Comparison of ENCODE assay signal across 13 cellular contexts in the genomic region with DNA sequence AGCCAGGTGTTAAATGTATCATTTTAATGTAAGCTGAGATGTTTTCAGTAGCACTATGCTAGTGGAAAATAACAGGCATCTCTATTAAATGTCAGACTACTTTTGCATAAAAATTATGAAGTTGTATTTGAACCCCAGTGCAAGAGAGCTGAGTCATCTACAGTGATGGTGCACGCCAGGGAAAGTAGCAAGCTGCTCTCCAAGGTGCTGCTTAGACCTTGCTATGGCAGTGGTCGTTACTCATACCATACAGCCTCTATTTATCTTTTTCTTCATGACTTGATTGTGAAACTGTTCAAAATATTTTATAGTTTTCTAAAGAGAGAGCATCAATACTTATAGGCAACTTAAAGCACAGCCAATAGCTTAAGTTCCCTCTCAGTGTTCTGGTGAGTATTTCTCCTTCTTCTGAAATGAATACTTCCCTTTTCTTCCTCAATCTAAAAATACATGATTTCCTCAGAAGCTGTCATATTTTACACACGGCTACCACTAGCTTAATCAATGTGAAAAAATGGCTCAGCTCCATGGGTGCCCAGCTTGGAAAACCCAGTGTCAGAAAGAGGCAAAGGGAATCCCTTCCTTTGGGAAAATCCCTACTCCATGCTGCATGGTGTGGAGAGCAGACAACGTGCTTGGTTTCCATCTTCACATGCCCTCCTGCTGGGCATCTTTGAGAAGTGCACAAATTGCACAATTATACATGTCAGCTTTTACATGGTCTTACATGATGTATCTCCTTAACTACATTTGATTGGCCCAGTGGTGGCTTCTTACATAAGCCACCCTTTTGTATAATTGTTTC.
DNase-seq lines count a peak whose midpoint lies in the region; ATAC-seq, FAIRE-seq and TF ChIP-seq lines count a peak whose summit lies in the region.
"Had no signal": no experiment of that assay in that cellular context is flagged by ENCODE, and none has a peak within 500 bp of the region (broad histone marks: within the 10 kb centered on the region; RNA-seq: fewer than 3 reads in every experiment).

No MANE protein-coding gene starts in this region.

- 2% methylated on average over 4 of the region's 4 CpGs for WGBS in K562 (ENCODE audit: insufficient coverage, low coverage, missing lambda C conversion rate)

- no peaks in the 10 kb centered on the region for H3K9me1 ChIP-seq in K562 (ENCODE audit: control insufficient read depth, insufficient read depth, low read length)

- in situ Hi-C loops in K562 (cut with MboI), result no loop called here

- no peaks in the 10 kb centered on the region for H3K9me3 ChIP-seq in K562 (replicated peaks; ENCODE audit: control insufficient read depth, insufficient read depth, low read depth, low read length)

- no peaks in the 10 kb centered on the region for H3K27me3 ChIP-seq in K562 (ENCODE audit: control insufficient read depth in 2 of 2, insufficient read depth in 2 of 2, low read length in 2 of 2)

- no peaks in the 10 kb centered on the region for H3K4me1 ChIP-seq in K562 (replicated peaks in 1 of 2; ENCODE audit: control insufficient read depth in 2 of 2, insufficient read depth in 2 of 2, low read length in 2 of 2)
- H3K4me1 ChIP-seq: parathyroid adenoma had no signal

- no peak overlapping the region for H3K4me2 ChIP-seq in K562 (ENCODE audit: insufficient read depth, low read length)

- intact Hi-C loops in K562 (cut with micrococcal nuclease) (no loop called here), Calu3 (cut with micrococcal nuclease; ENCODE audit: unreplicated experiment) (no loop called here), left cardiac atrium (cut with DNase I) (no loop called here)

- no peaks in the 10 kb centered on the region for H3K79me2 ChIP-seq in K562 (ENCODE audit: control insufficient read depth, insufficient read depth, low read length)
- H3K79me2 ChIP-seq: parathyroid adenoma had no signal

- BruUV-seq in K562 (replicated peaks; lab: Mats Ljungman, UMichigan), result no TSS peak
- BruUV-seq in Calu3 (replicated peaks; lab: Mats Ljungman, UMichigan), result no TSS peak

- H3K27me3 Mint-ChIP-seq in Calu3 (ENCODE audit: unreplicated experiment) (peaks cover 36% of the 10 kb centered on the region), immature natural killer cell (ENCODE audit: low read depth in 3 of 3) (peaks cover 1 to 11% (median 2%) of the 10 kb centered on the region in 3 donors)

- DNase-seq in K562 (ENCODE audit: extremely low read depth in 1 of 4, low spot score in 3 of 4), result peak in 1 of 4 experiments; percentile 6
- DNase-seq in Calu3, result no peak
- no peak for DNase-seq in immature natural killer cell
- no peak for DNase-seq in left cardiac atrium
- DNase-seq in activated naive CD4-positive, alpha-beta T cell treated with anti-CD3 and anti-CD28 coated beads, Interleukin-2, amount 50 U/mL, for 16 hours, result no peak
- DNase-seq: DMS153, NCI-H345, WERI-Rb-1 had no signal

- peak; percentile 45 for ATAC-seq in GM18505 (IDR thresholded peaks at IDR 0.05; ENCODE audit: unreplicated experiment)
- peak; percentile 36 for ATAC-seq in GM21447 (IDR thresholded peaks at IDR 0.05; ENCODE audit: unreplicated experiment)
- ATAC-seq in HG03457 (IDR thresholded peaks at IDR 0.05; ENCODE audit: unreplicated experiment), result peak; percentile 32
- 0 out of 3 replicates have a peak, but pooled peaks have one; percentile 55 for ATAC-seq in K562
- ATAC-seq in left cardiac atrium, result no peak

- no peak for TF ChIP-seq EP300 in K562 (IDR thresholded peaks at IDR 0.05; ENCODE audit: low read length)

- H3K9me3 Mint-ChIP-seq in Calu3 (ENCODE audit: low read depth, unreplicated experiment), result peaks cover 4% of the 10 kb centered on the region
- H3K9me3 Mint-ChIP-seq in immature natural killer cell, result peaks cover 0 to 6% (median under 1%) of the 10 kb centered on the region in 6 donors

- no peak overlapping the region for H3K27ac ChIP-seq in K562 (ENCODE audit: extremely low read depth, low read depth, low read length)
- H3K27ac ChIP-seq: parathyroid adenoma, WERI-Rb-1 had no signal

- TF ChIP-seq RAD21 in K562 (CRISPR knock-in tag; conservative IDR thresholded peaks at IDR 0.05 in 1 of 2, IDR thresholded peaks at IDR 0.05 in 1 of 2), result no peak

- H4K20me1 ChIP-seq in K562 (replicated peaks; ENCODE audit: control insufficient read depth, insufficient read depth, low read length), result no peaks in the 10 kb centered on the region

- H3K4me3 Mint-ChIP-seq in Calu3 (ENCODE audit: low read depth, unreplicated experiment), result no peak overlapping the region
- H3K4me3 Mint-ChIP-seq in immature natural killer cell, result no peak overlapping the region

- no peak overlapping the region for H3K4me3 ChIP-seq in K562

- TF ChIP-seq CTCF in K562 (IDR thresholded peaks at IDR 0.05 in 2 of 3, conservative IDR thresholded peaks at IDR 0.05 in 1 of 3; ENCODE audit: insufficient read depth in 2 of 3, low read depth in 1 of 3, low read length in 3 of 3), result 0 out of 6 replicates have a peak, but pooled peaks of 1 of the 3 experiments have one; percentile 12
- no peak for TF ChIP-seq CTCF in Calu3 (IDR thresholded peaks at IDR 0.05; ENCODE audit: unreplicated experiment)

- no peaks in the 10 kb centered on the region for H3K36me3 ChIP-seq in K562 (ENCODE audit: control insufficient read depth, insufficient read depth, low read length)
- H3K36me3 ChIP-seq: WERI-Rb-1 had no signal

- no peak overlapping the region for H3K9ac ChIP-seq in K562 (ENCODE audit: insufficient read depth in 1 of 2, low read depth in 2 of 2, low read length in 2 of 2)
- H3K9ac ChIP-seq: parathyroid adenoma had no signal

- no peak for FAIRE-seq in K562 (lab: Jason Lieb, UNC)
- FAIRE-seq: astrocyte had no signal

- TF ChIP-seq POLR2A in GM18505 (IDR thresholded peaks at IDR 0.05; ENCODE audit: borderline replicate concordance, extremely low read depth, insufficient read depth, insufficient read length) (no peak), K562 (conservative IDR thresholded peaks at IDR 0.05) (no peak)

- POLR2A ChIA-PET in K562 (lab: Yijun Ruan, JAX), result no interaction called here

- CTCF ChIA-PET in K562 (lab: Yijun Ruan, JAX; ENCODE audit: low intra/inter-chr PET ratio) (no interaction called here), Calu3 (lab: Charles Lee) (no interaction called here)

- H3K4me1 Mint-ChIP-seq in Calu3 (ENCODE audit: low read depth, unreplicated experiment), result no peaks in the 10 kb centered on the region
- no peaks in the 10 kb centered on the region for H3K4me1 Mint-ChIP-seq in immature natural killer cell

- H2AFZ ChIP-seq in K562 (ENCODE audit: low read depth, low read length), result no peak overlapping the region
- H2AFZ ChIP-seq: parathyroid adenoma had no signal

- H3K36me3 Mint-ChIP-seq in Calu3 (ENCODE audit: insufficient read depth, unreplicated experiment) (no peaks in the 10 kb centered on the region), immature natural killer cell (no peaks in the 10 kb centered on the region)

- H3K27ac Mint-ChIP-seq in Calu3 (ENCODE audit: unreplicated experiment) (no peak overlapping the region), immature natural killer cell (no peak overlapping the region)

TF ChIP-seq in K562, 482 proteins besides CTCF, POLR2A, EP300 and RAD21 (continues in another document):
- no peak for TF ChIP-seq FOSL1 (tag; conservative IDR thresholded peaks at IDR 0.05)
- TF ChIP-seq, protein P1, sequence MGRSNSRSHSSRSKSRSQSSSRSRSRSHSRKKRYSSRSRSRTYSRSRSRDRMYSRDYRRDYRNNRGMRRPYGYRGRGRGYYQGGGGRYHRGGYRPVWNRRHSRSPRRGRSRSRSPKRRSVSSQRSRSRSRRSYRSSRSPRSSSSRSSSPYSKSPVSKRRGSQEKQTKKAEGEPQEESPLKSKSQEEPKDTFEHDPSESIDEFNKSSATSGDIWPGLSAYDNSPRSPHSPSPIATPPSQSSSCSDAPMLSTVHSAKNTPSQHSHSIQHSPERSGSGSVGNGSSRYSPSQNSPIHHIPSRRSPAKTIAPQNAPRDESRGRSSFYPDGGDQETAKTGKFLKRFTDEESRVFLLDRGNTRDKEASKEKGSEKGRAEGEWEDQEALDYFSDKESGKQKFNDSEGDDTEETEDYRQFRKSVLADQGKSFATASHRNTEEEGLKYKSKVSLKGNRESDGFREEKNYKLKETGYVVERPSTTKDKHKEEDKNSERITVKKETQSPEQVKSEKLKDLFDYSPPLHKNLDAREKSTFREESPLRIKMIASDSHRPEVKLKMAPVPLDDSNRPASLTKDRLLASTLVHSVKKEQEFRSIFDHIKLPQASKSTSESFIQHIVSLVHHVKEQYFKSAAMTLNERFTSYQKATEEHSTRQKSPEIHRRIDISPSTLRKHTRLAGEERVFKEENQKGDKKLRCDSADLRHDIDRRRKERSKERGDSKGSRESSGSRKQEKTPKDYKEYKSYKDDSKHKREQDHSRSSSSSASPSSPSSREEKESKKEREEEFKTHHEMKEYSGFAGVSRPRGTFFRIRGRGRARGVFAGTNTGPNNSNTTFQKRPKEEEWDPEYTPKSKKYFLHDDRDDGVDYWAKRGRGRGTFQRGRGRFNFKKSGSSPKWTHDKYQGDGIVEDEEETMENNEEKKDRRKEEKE (IDR thresholded peaks at IDR 0.05; ENCODE audit: borderline replicate concordance in 1 of 2, control insufficient read depth in 1 of 2, low read depth in 2 of 2, low read length in 1 of 2), result no peak
- TF ChIP-seq MAFG (tag; conservative IDR thresholded peaks at IDR 0.05), result 0 out of 2 replicates have a peak, but pooled peaks have one; percentile 23
- TF ChIP-seq, protein P2, sequence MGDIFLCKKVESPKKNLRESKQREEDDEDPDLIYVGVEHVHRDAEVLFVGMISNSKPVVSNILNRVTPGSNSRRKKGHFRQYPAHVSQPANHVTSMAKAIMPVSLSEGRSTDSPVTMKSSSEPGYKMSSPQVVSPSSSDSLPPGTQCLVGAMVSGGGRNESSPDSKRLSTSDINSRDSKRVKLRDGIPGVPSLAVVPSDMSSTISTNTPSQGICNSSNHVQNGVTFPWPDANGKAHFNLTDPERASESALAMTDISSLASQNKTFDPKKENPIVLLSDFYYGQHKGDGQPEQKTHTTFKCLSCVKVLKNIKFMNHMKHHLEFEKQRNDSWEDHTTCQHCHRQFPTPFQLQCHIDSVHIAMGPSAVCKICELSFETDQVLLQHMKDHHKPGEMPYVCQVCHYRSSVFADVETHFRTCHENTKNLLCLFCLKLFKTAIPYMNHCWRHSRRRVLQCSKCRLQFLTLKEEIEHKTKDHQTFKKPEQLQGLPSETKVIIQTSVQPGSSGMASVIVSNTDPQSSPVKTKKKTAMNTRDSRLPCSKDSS (IDR thresholded peaks at IDR 0.05; ENCODE audit: low read depth, partially characterized antibody), result no peak
- peak; percentile 84 for TF ChIP-seq MIER1 (IDR thresholded peaks at IDR 0.05; ENCODE audit: low read depth)

Comparison
In these comparisons a context has a peak if more than half of its experiments do, and no peak if none do; other contexts are left out.
1. ATAC-seq: peak in GM18505 (single experiment), GM21447 (single experiment), HG03457 (single experiment) and K562 (single experiment); none in left cardiac atrium (0 of 2).